3 cellular contexts compared by ENCODE assay signal in genomic region chr6:117477988-117478852, GRCh38.
A peak's percentile ranks its signal among the peaks of the same experiment; 100 is the strongest.
TF ChIP-seq lines count a peak whose summit lies in the region.

No MANE protein-coding gene starts in this region.

TF ChIP-seq in IMR-90, 13 proteins besides CTCF, POLR2A, EP300 and RAD21:
- peak; percentile 17 for TF ChIP-seq SMC3 (IDR thresholded peaks at IDR 0.05; ENCODE audit: low read depth, low read length)
- TF ChIP-seq MAZ (IDR thresholded peaks at IDR 0.05; ENCODE audit: borderline replicate concordance, low read depth, low read length) = no peak
TF ChIP-seq in IMR-90: peak in this region for 1.

TF ChIP-seq in GM12878, 131 proteins besides CTCF, POLR2A, EP300 and RAD21:
- TF ChIP-seq JUNB (IDR thresholded peaks at IDR 0.05) (peak; percentile 46), NR2F1 (conservative IDR thresholded peaks at IDR 0.05) (peak; percentile 73; the same call in 1 of the 2 replicates), GATAD2B (conservative IDR thresholded peaks at IDR 0.05; ENCODE audit: low read depth) (no peak), SMC3 (IDR thresholded peaks at IDR 0.05; ENCODE audit: borderline replicate concordance, low read length) (peak; percentile 43; the same call in 1 of the 2 replicates)

TF ChIP-seq in HEK293T, 16 proteins besides CTCF, POLR2A, EP300 and RAD21:
- no peak for TF ChIP-seq CTBP1 (IDR thresholded peaks at IDR 0.05; ENCODE audit: borderline replicate concordance)
- TF ChIP-seq, protein P1, sequence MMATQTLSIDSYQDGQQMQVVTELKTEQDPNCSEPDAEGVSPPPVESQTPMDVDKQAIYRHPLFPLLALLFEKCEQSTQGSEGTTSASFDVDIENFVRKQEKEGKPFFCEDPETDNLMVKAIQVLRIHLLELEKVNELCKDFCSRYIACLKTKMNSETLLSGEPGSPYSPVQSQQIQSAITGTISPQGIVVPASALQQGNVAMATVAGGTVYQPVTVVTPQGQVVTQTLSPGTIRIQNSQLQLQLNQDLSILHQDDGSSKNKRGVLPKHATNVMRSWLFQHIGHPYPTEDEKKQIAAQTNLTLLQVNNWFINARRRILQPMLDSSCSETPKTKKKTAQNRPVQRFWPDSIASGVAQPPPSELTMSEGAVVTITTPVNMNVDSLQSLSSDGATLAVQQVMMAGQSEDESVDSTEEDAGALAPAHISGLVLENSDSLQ (IDR thresholded peaks at IDR 0.05) = no peak
- TF ChIP-seq FOXM1 (IDR thresholded peaks at IDR 0.05; ENCODE audit: borderline replicate concordance) = no peak
- TF ChIP-seq ARNT (IDR thresholded peaks at IDR 0.05) = no peak
- TF ChIP-seq ZNF384 (IDR thresholded peaks at IDR 0.05) = no peak
TF ChIP-seq in HEK293T: peak in this region for 0.
